In the genomic region with DNA sequence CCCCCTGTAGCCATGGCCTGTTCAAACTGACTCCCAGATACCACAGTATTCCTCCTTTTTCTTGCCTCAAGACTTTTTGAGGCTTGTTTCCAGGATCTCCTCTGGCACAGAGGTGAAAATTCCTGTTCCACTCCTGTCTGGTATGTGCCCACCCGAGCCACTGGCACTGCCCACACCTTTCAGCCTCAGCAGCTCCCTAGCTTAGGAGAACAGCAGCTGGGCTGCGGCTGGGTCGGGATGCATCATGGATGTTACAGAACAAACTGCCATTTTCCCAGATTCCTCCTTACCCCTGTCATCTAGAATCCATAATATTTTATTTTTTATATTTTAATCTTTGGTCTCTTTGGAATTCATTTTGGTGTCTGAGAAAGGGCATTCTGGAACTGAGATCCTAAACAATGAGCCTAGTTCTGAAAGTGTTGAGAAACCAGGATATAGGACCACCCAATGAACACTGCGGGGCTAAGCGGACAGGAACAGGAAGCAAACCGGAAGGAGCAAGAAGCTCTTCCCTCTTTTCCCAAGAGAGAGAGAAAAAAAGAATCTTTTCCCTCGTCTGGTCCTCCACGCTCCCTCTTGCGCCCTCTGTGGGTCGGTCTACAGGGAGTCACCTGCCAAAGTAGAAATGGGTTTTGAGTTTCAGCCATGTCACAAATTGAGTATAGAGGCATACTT, we compare ENCODE assay signal across 8 cellular contexts. TPM values are rescaled to one million over a fixed set of nuclear protein-coding genes. Genes with fewer than 3 reads are reported as not detected.
DNase-seq lines count a peak whose midpoint lies in the region; ATAC-seq, FAIRE-seq and TF ChIP-seq lines count a peak whose summit lies in the region.

No MANE protein-coding gene starts in this region.

- CTCF ChIA-PET in A673 (lab: Charles Lee), result interaction anchor here (0.5 to 2.1 kb wide), 10 partner anchors 9 to 1047 kb away, joined by 3 to 34 read pairs (median 4); a partner anchor contains a TSS

- POLR2A ChIA-PET in A673 (lab: Charles Lee; ENCODE audit: low non-redundant PET), result no interaction called here

- H3K27me3 ChIP-seq in A673 (replicated peaks; ENCODE audit: insufficient read depth, low read depth, low read length, poor library complexity), result no peaks in the 10 kb centered on the region
- no peaks in the 10 kb centered on the region for H3K27me3 ChIP-seq in left lung

- H3K4me1 Mint-ChIP-seq in chondrocyte (ENCODE audit: low read depth), result peaks cover 45% of the 10 kb centered on the region

- TF ChIP-seq CTCF in A673 (conservative IDR thresholded peaks at IDR 0.05; ENCODE audit: low read depth, low read length) (peak; percentile 88), chondrocyte (IDR thresholded peaks at IDR 0.05) (peak; percentile 91), left lung (IDR thresholded peaks at IDR 0.05) (peak; percentile 65 to 72)

- H3K27ac ChIP-seq in A673 (ENCODE audit: low read depth, low read length, poor library complexity, severe bottlenecking) (no peak overlapping the region), left lung (peak overlapping the region; percentile 31 to 47)

- no peaks in the 10 kb centered on the region for H3K9me3 Mint-ChIP-seq in chondrocyte (ENCODE audit: low read depth)

- FAIRE-seq in GM12892 (lab: Jason Lieb, UNC), result peak; percentile 65

- peak overlapping the region; percentile 49 for H3K27ac Mint-ChIP-seq in chondrocyte (ENCODE audit: unreplicated experiment)

- intact Hi-C loops in A673 (cut with micrococcal nuclease; ENCODE audit: unreplicated experiment), result loop anchor here (5.0 kb wide), 1 partner anchor 43 kb away; no protein-coding TSS in a partner anchor
- intact Hi-C loops in left lung (cut with DNase I), result loop anchor here in 1 of 2 donors (5.0 kb wide), 1 partner anchor 38 kb away; a partner anchor contains a TSS

- H3K27me3 Mint-ChIP-seq in chondrocyte (ENCODE audit: low read depth), result no peaks in the 10 kb centered on the region

- H3K4me3 Mint-ChIP-seq in chondrocyte (ENCODE audit: unreplicated experiment), result peak overlapping the region; percentile 47

- H3K36me3 Mint-ChIP-seq in chondrocyte (ENCODE audit: low read depth), result no peaks in the 10 kb centered on the region

- H3K4me3 ChIP-seq in A673 (ENCODE audit: low read depth, low read length, poor library complexity, severe bottlenecking), result peak overlapping the region; percentile 30
- H3K4me3 ChIP-seq in left lung, result no peak overlapping the region

- H3K9me3 ChIP-seq in A673 (ENCODE audit: low read depth, low read length, poor library complexity, severe bottlenecking) (no peaks in the 10 kb centered on the region), left lung (no peaks in the 10 kb centered on the region)

- peaks cover 5% of the 10 kb centered on the region for H3K4me1 ChIP-seq in A673 (ENCODE audit: insufficient read depth, low read length, poor library complexity, severe bottlenecking)
- H3K4me1 ChIP-seq in left lung, result peaks cover 8 to 16% of the 10 kb centered on the region in 2 donors

- BruUV-seq in A673 (replicated peaks; lab: Mats Ljungman, UMichigan), result no TSS peak

- peak; percentile 61 for ATAC-seq in left lung

- no peak for TF ChIP-seq POLR2A in GM12892 (IDR thresholded peaks at IDR 0.05; ENCODE audit: low read depth, low read length)

- peak; percentile 96 for DNase-seq in A673 (ENCODE audit: low spot score)
- peak; percentile 28 for DNase-seq in GM12892 (ENCODE audit: insufficient read length)
- DNase-seq in NCI-H2227 (lab: John Stamatoyannopoulos, UW; ENCODE audit: unreplicated experiment), result peak; percentile 59
- DNase-seq in activated CD4-positive, alpha-beta T cell treated with anti-CD3 and anti-CD28 coated beads for 24 hours (ENCODE audit: low read depth in 2 of 2), result peak; percentile 64 to 65
- no peak for DNase-seq in chondrocyte (ENCODE audit: low spot score)
- peak in 1 of 2 donors; percentile 77 for DNase-seq in left lung
- peak; percentile 68 to 74 for DNase-seq in stimulated activated CD4-positive, alpha-beta T cell treated with anti-CD3 and anti-CD28 coated beads, Interleukin-4, amount 100 ng/mL, for 48 hours (ENCODE audit: low read depth in 2 of 2)
- no peak for DNase-seq in GOT3 (lab: John Stamatoyannopoulos, UW)

- H3K36me3 ChIP-seq in A673 (ENCODE audit: insufficient read depth, low read length, poor library complexity, severe bottlenecking) (no peaks in the 10 kb centered on the region), left lung (no peaks in the 10 kb centered on the region)

RNA-seq across cellular contexts. Expression of a gene that starts 12.5 kb away (rescaled TPM):
- total RNA-seq in A673 (2021) (not detected in 2 replicates), chondrocyte (not detected in 3 replicates), left lung (under 1 TPM in 1 of 2 donors, not detected in 1; 0.32 TPM)
- not detected for polyA plus RNA-seq in GM12892 (2012; ENCODE audit: missing spikeins)

RNA-seq across cellular contexts. Expression of a gene that starts 36.2 kb away (rescaled TPM):
- total RNA-seq in A673 (2021) (0.37 TPM in 1 of 2 replicates, not detected in the other), chondrocyte (0.70 to 1.3 TPM (median 0.77 TPM) in 3 replicates), left lung (1 to 10 TPM; 5.4 to 6.8 TPM)
- not detected for polyA plus RNA-seq in GM12892 (2012; ENCODE audit: missing spikeins)

RNA-seq across cellular contexts. Expression of a gene that starts 39.5 kb away (rescaled TPM):
- total RNA-seq in A673 (2021) (0.33 TPM in 1 of 2 replicates, not detected in the other), chondrocyte (7.2 to 16.6 TPM (median 7.8 TPM) in 3 replicates), left lung (1 to 10 TPM; 3.1 TPM)
- not detected for polyA plus RNA-seq in GM12892 (2012; ENCODE audit: missing spikeins)

Comparison
In these comparisons a context has a peak if more than half of its experiments do, and no peak if none do; other contexts are left out.
1. DNase-seq: peak in A673 (single experiment), GM12892 (single experiment), NCI-H2227 (single experiment), activated CD4-positive, alpha-beta T cell treated with anti-CD3 and anti-CD28 coated beads for 24 hours (2 of 2) and stimulated activated CD4-positive, alpha-beta T cell treated with anti-CD3 and anti-CD28 coated beads, Interleukin-4, amount 100 ng/mL, for 48 hours (2 of 2); none in chondrocyte (single experiment) and GOT3 (single experiment).
2. Peak in every context shown above with its lines, with median percentiles within 50 percentile points of each other: CTCF ChIP-seq.